In genomic region chr20:63855363-63856110, GRCh38 we compare ENCODE assay signal across 13 cellular contexts. TPM values are rescaled to one million over a fixed set of nuclear protein-coding genes. Genes with fewer than 3 reads are reported as not detected.
DNase-seq lines count a peak whose midpoint lies in the region; ATAC-seq and TF ChIP-seq lines count a peak whose summit lies in the region.
"Had no signal": no experiment of that assay in that cellular context is flagged by ENCODE, and none has a peak within 500 bp of the region (broad histone marks: within the 10 kb centered on the region; RNA-seq: fewer than 3 reads in every experiment).

No MANE protein-coding gene starts in this region.

- H3K4me3 ChIP-seq in HUES64 (ENCODE audit: low read length), result peak overlapping the region; percentile 27
- H3K4me3 ChIP-seq in epithelial cell of proximal tubule (ENCODE audit: low read depth, low read length), result peak overlapping the region; percentile 7
- no peak overlapping the region for H3K4me3 ChIP-seq in right lobe of liver
- peak overlapping the region; percentile 33 for H3K4me3 ChIP-seq in suprapubic skin
- no peak overlapping the region for H3K4me3 ChIP-seq in CD8-positive, alpha-beta memory T cell (ENCODE audit: low read length)

- H3K9me3 Mint-ChIP-seq in activated T-cell treated with anti-CD3 and anti-CD28 coated beads, Interleukin-2, amount 50 U/mL, for 24 hours, result no peaks in the 10 kb centered on the region
- no peaks in the 10 kb centered on the region for H3K9me3 Mint-ChIP-seq in activated naive CD8-positive, alpha-beta T cell treated with anti-CD3 and anti-CD28 coated beads for 36 hours
- no peaks in the 10 kb centered on the region for H3K9me3 Mint-ChIP-seq in CD8-positive, alpha-beta memory T cell

- CTCF ChIA-PET in CD8-positive, alpha-beta memory T cell (lab: Charles Lee), result interaction anchor here (1.1 to 2.5 kb wide), 2 partner anchors 9 to 318 kb away, joined by 3 to 12 read pairs; partner anchors contain the start of genes PTK6 and TPD52L2

- POLR2A ChIA-PET in CD8-positive, alpha-beta memory T cell (lab: Charles Lee), result interaction anchor here (0.6 to 0.9 kb wide), 2 partner anchors 39 to 359 kb away, joined by 3 to 4 read pairs; no protein-coding TSS in a partner anchor

- no peaks in the 10 kb centered on the region for H3K9me3 ChIP-seq in HUES64 (ENCODE audit: insufficient read depth, low read depth, low read length)
- no peaks in the 10 kb centered on the region for H3K9me3 ChIP-seq in right lobe of liver
- no peaks in the 10 kb centered on the region for H3K9me3 ChIP-seq in suprapubic skin
- H3K9me3 ChIP-seq in CD8-positive, alpha-beta memory T cell (ENCODE audit: low read length), result no peaks in the 10 kb centered on the region

- TF ChIP-seq CTCF in epithelial cell of proximal tubule (conservative IDR thresholded peaks at IDR 0.05; ENCODE audit: low read depth, low read length) (no peak), right lobe of liver (IDR thresholded peaks at IDR 0.05) (no peak), suprapubic skin (IDR thresholded peaks at IDR 0.05) (no peak)

- H3K27ac ChIP-seq in HUES64 (ENCODE audit: low read depth, low read length) (no peak overlapping the region; the same call in 1 of the 2 replicates), right lobe of liver (peak overlapping the region; percentile 50 to 77 (median 51)), suprapubic skin (peak overlapping the region; percentile 15)
- no peak overlapping the region for H3K27ac ChIP-seq in CD8-positive, alpha-beta memory T cell (ENCODE audit: low read depth, low read length)

- intact Hi-C loops in right lobe of liver (cut with DNase I), result no loop called here

- H3K27me3 Mint-ChIP-seq in activated T-cell treated with anti-CD3 and anti-CD28 coated beads, Interleukin-2, amount 50 U/mL, for 24 hours, result peaks cover 16% of the 10 kb centered on the region
- peaks cover 4% of the 10 kb centered on the region for H3K27me3 Mint-ChIP-seq in activated naive CD8-positive, alpha-beta T cell treated with anti-CD3 and anti-CD28 coated beads for 36 hours
- H3K27me3 Mint-ChIP-seq in CD8-positive, alpha-beta memory T cell, result peaks cover 11 to 14% of the 10 kb centered on the region in 2 donors

- H3K9ac ChIP-seq in HUES64 (ENCODE audit: low read depth, low read length), result no peak overlapping the region

- no peak overlapping the region for H3K4me3 Mint-ChIP-seq in activated T-cell treated with anti-CD3 and anti-CD28 coated beads, Interleukin-2, amount 50 U/mL, for 24 hours
- H3K4me3 Mint-ChIP-seq in activated naive CD8-positive, alpha-beta T cell treated with anti-CD3 and anti-CD28 coated beads for 36 hours, result no peak overlapping the region
- H3K4me3 Mint-ChIP-seq in CD8-positive, alpha-beta memory T cell, result no peak overlapping the region
- H3K4me3 Mint-ChIP-seq: naive B cell had no signal

- WGBS in HUES64, result 43% methylated on average over 35 of the region's 36 CpGs
- WGBS in right lobe of liver (ENCODE audit: insufficient coverage, low coverage, low lambda C conversion rate, missing lambda C conversion rate), result 20% methylated on average over 2 of the region's 36 CpGs
- WGBS in suprapubic skin, result 7% methylated on average over 12 of the region's 36 CpGs

- TF ChIP-seq POLR2A in right lobe of liver (IDR thresholded peaks at IDR 0.05) (no peak), suprapubic skin (IDR thresholded peaks at IDR 0.05) (no peak)

- TF ChIP-seq EP300 in suprapubic skin (IDR thresholded peaks at IDR 0.05), result no peak

- no peak for ATAC-seq in right lobe of liver

- H3K27me3 ChIP-seq in HUES64 (ENCODE audit: insufficient read depth, low read length) (no peaks in the 10 kb centered on the region), right lobe of liver (no peaks in the 10 kb centered on the region), suprapubic skin (peaks cover 26% of the 10 kb centered on the region)
- H3K27me3 ChIP-seq in CD8-positive, alpha-beta memory T cell (ENCODE audit: insufficient read depth, low read length, poor library complexity, severe bottlenecking), result no peaks in the 10 kb centered on the region

- DNase-seq in epithelial cell of proximal tubule (ENCODE audit: low read depth) (no peak), right lobe of liver (no peak), suprapubic skin (ENCODE audit: low spot score in 2 of 2) (no peak), kidney glomerular epithelial cell (lab: John Stamatoyannopoulos, UW) (no peak)
- no peak for DNase-seq in activated T-cell treated with anti-CD3 and anti-CD28 coated beads, Interleukin-2, amount 50 U/mL, for 24 hours
- DNase-seq in activated naive CD8-positive, alpha-beta T cell treated with anti-CD3 and anti-CD28 coated beads for 36 hours, result no peak
- no peak for DNase-seq in CD8-positive, alpha-beta memory T cell
- DNase-seq: activated naive CD4-positive, alpha-beta T cell; COR-L47; dermis blood vessel endothelial cell; naive B cell had no signal

- peaks cover 35% of the 10 kb centered on the region for H3K4me1 Mint-ChIP-seq in activated T-cell treated with anti-CD3 and anti-CD28 coated beads, Interleukin-2, amount 50 U/mL, for 24 hours (ENCODE audit: low read depth)
- peaks cover 32% of the 10 kb centered on the region for H3K4me1 Mint-ChIP-seq in activated naive CD8-positive, alpha-beta T cell treated with anti-CD3 and anti-CD28 coated beads for 36 hours
- peaks cover 22 to 29% (median 23%) of the 10 kb centered on the region in 3 donors for H3K4me1 Mint-ChIP-seq in CD8-positive, alpha-beta memory T cell

- H3K4me1 ChIP-seq in HUES64 (ENCODE audit: insufficient read depth, low read length) (peaks cover 41% of the 10 kb centered on the region), right lobe of liver (no peaks in the 10 kb centered on the region), suprapubic skin (peaks cover 55% of the 10 kb centered on the region)
- H3K4me1 ChIP-seq in CD8-positive, alpha-beta memory T cell (ENCODE audit: insufficient read depth, low read length), result peaks cover 26% of the 10 kb centered on the region

- H3K36me3 ChIP-seq in HUES64 (ENCODE audit: insufficient read depth, low read length) (no peaks in the 10 kb centered on the region), right lobe of liver (no peaks in the 10 kb centered on the region), suprapubic skin (no peaks in the 10 kb centered on the region)
- H3K36me3 ChIP-seq in CD8-positive, alpha-beta memory T cell (ENCODE audit: insufficient read depth, low read length), result no peaks in the 10 kb centered on the region

- H3K27ac Mint-ChIP-seq in activated T-cell treated with anti-CD3 and anti-CD28 coated beads, Interleukin-2, amount 50 U/mL, for 24 hours, result no peak overlapping the region
- H3K27ac Mint-ChIP-seq in activated naive CD8-positive, alpha-beta T cell treated with anti-CD3 and anti-CD28 coated beads for 36 hours, result no peak overlapping the region
- H3K27ac Mint-ChIP-seq in CD8-positive, alpha-beta memory T cell, result no peak overlapping the region
- H3K27ac Mint-ChIP-seq: naive B cell had no signal

- peaks cover 2% of the 10 kb centered on the region for H3K36me3 Mint-ChIP-seq in activated T-cell treated with anti-CD3 and anti-CD28 coated beads, Interleukin-2, amount 50 U/mL, for 24 hours (ENCODE audit: low read depth)
- H3K36me3 Mint-ChIP-seq in activated naive CD8-positive, alpha-beta T cell treated with anti-CD3 and anti-CD28 coated beads for 36 hours, result no peaks in the 10 kb centered on the region
- peaks cover 0 to under 1% (median 0%) of the 10 kb centered on the region in 3 donors for H3K36me3 Mint-ChIP-seq in CD8-positive, alpha-beta memory T cell
- H3K36me3 Mint-ChIP-seq: naive B cell had no signal

RNA-seq across cellular contexts. Expression of gene ABHD16B, which starts 5.8 kb away (rescaled TPM):
- polyA plus RNA-seq in HUES64 (2013, experiment 1 of 2), result not detected
- not detected for polyA plus RNA-seq in HUES64 (2013, experiment 2 of 2)
- total RNA-seq in epithelial cell of proximal tubule, result not detected in 2 replicates
- not detected for total RNA-seq in right lobe of liver
- total RNA-seq in suprapubic skin, result not detected
- not detected for total RNA-seq in activated naive CD8-positive, alpha-beta T cell treated with anti-CD3 and anti-CD28 coated beads for 36 hours
- not detected for total RNA-seq in CD8-positive, alpha-beta memory T cell
- polyA plus RNA-seq in CD8-positive, alpha-beta memory T cell, result not detected
- total RNA-seq: dermis blood vessel endothelial cell, temporal lobe had no signal

RNA-seq across cellular contexts. Expression of gene TPD52L2, which starts 9.5 kb away (rescaled TPM):
- 68.5 TPM for polyA plus RNA-seq in HUES64 (2013, experiment 1 of 2)
- 63.7 TPM for polyA plus RNA-seq in HUES64 (2013, experiment 2 of 2)
- total RNA-seq in epithelial cell of proximal tubule, result 112 and 128 TPM in 2 replicates
- total RNA-seq in right lobe of liver, result 10 to 100 TPM; 20.1 to 46.8 (median 30.5) TPM
- total RNA-seq in suprapubic skin, result 10 to 100 TPM; 66.5 to 87.4 (median 74.1) TPM
- total RNA-seq in activated naive CD8-positive, alpha-beta T cell treated with anti-CD3 and anti-CD28 coated beads for 36 hours, result 10 to 100 TPM; 58.6 to 58.9 TPM
- 10 to 100 TPM; 60.0 to 64.4 TPM for total RNA-seq in CD8-positive, alpha-beta memory T cell
- 72.1 TPM for polyA plus RNA-seq in CD8-positive, alpha-beta memory T cell

RNA-seq across cellular contexts. Expression of gene ZBTB46, which starts 24.5 kb away (rescaled TPM):
- 5.9 TPM for polyA plus RNA-seq in HUES64 (2013, experiment 1 of 2)
- polyA plus RNA-seq in HUES64 (2013, experiment 2 of 2), result 8.4 TPM
- total RNA-seq in epithelial cell of proximal tubule (0.58 and 0.72 TPM in 2 replicates), right lobe of liver (1 to 10 TPM; 1.2 to 4.2 (median 2.4) TPM), suprapubic skin (1 to 10 TPM; 3.4 to 5.1 (median 4.4) TPM)
- under 1 TPM in 1 of 2 experiments, not detected in 1; 0.04 TPM for total RNA-seq in activated naive CD8-positive, alpha-beta T cell treated with anti-CD3 and anti-CD28 coated beads for 36 hours
- total RNA-seq in CD8-positive, alpha-beta memory T cell, result under 1 TPM; 0.31 to 0.39 TPM
- 0.08 TPM for polyA plus RNA-seq in CD8-positive, alpha-beta memory T cell

RNA-seq across cellular contexts. Expression of gene DNAJC5, which starts 39.4 kb away (rescaled TPM):
- polyA plus RNA-seq in HUES64 (2013, experiment 1 of 2), result 19.1 TPM
- 19.7 TPM for polyA plus RNA-seq in HUES64 (2013, experiment 2 of 2)
- 46.1 and 46.4 TPM in 2 replicates for total RNA-seq in epithelial cell of proximal tubule
- 10 to 100 TPM; 10.7 to 26.0 (median 15.1) TPM for total RNA-seq in right lobe of liver
- 10 to 100 TPM; 36.4 to 62.0 (median 53.7) TPM for total RNA-seq in suprapubic skin
- total RNA-seq in activated naive CD8-positive, alpha-beta T cell treated with anti-CD3 and anti-CD28 coated beads for 36 hours, result 10 to 100 TPM; 32.1 to 32.9 TPM
- 10 to 100 TPM; 38.9 to 40.9 TPM for total RNA-seq in CD8-positive, alpha-beta memory T cell
- 8.3 TPM for polyA plus RNA-seq in CD8-positive, alpha-beta memory T cell

Comparison
In these comparisons a context has a peak if more than half of its experiments do, and no peak if none do; other contexts are left out.
1. H3K27ac ChIP-seq: peak in right lobe of liver (3 of 3) and suprapubic skin (single experiment); none in HUES64 (single experiment) and CD8-positive, alpha-beta memory T cell (single experiment).
2. H3K4me3 ChIP-seq: peak in HUES64 (single experiment), epithelial cell of proximal tubule (single experiment) and suprapubic skin (single experiment); none in right lobe of liver (0 of 3) and CD8-positive, alpha-beta memory T cell (single experiment).